In genomic region chr16:57409870-57410585, GRCh38 we compare ENCODE assay signal across 1 cellular context.
TF ChIP-seq lines count a peak whose summit lies in the region.

No MANE protein-coding gene starts in this region.

TF ChIP-seq in GM23338, 12 proteins besides CTCF, POLR2A, EP300 and RAD21 (continued from another document):
- no peak for TF ChIP-seq ZNF462 (CRISPR knock-in tag; IDR thresholded peaks at IDR 0.05)
TF ChIP-seq in GM23338: peak in this region for 0.
